8 cellular contexts compared by ENCODE assay signal in the genomic region with DNA sequence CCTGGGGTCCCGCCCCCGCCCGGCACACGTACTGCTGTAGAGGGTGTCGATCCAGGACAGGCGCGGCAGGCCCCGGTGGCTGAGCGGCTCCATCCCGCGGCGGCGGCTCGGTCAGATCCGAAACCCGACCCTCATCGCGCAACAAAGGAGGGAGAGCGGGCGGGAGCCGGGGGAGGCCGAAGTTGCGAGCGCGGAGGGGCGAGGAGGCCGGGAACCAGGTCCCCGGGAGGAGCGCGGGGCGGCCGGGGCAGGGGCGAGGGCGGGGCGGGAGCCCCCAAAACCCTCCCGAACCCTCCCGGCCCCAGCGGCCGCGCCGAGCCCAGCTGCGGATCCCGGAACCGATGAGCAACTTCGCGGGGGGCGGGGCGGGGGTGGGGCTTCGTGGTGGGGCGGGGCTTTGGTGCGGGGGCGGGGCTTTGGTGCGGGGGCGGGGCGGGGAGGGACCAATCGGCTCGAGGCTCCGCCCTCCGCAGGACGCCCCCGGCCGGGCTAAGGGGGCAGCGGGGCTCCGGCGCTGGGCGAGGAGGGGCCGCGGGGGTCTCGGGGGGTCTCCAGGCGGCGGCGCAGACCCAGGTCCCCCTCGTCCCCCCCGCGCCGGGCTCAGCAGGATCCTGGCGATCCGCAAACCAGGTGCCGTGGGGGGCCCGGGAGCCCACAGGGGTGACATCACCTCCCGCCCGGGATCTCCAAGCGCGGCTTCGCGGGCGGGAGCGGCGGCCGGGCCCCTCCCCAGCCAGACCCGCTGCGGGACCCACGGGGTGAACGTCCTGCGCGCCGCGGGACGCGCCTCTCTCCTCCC. TPM values are rescaled to one million over a fixed set of nuclear protein-coding genes. Genes with fewer than 3 reads are reported as not detected.
DNase-seq lines count a peak whose midpoint lies in the region; ATAC-seq and TF ChIP-seq lines count a peak whose summit lies in the region.

A gene (minus strand): TSS at position 347 of the 799 bp plus-strand sequence. CDS start 254 bp downstream, at position 93.

- no peak for TF ChIP-seq CTCF in Panc1 (IDR thresholded peaks at IDR 0.05)

- H3K4me1 Mint-ChIP-seq in activated naive CD4-positive, alpha-beta T cell treated with anti-CD3 and anti-CD28 coated beads, Interleukin-2, amount 10 ng/mL, durations not matched to agents 7 days and 5 days = peaks cover 13% of the 10 kb centered on the region

- no peaks in the 10 kb centered on the region for H3K9me3 Mint-ChIP-seq in activated naive CD4-positive, alpha-beta T cell treated with anti-CD3 and anti-CD28 coated beads, Interleukin-2, amount 10 ng/mL, durations not matched to agents 7 days and 5 days

- H3K36me3 Mint-ChIP-seq in activated naive CD4-positive, alpha-beta T cell treated with anti-CD3 and anti-CD28 coated beads, Interleukin-2, amount 10 ng/mL, durations not matched to agents 7 days and 5 days = no peaks in the 10 kb centered on the region

- H3K4me3 ChIP-seq in Panc1 (ENCODE audit: low read depth in 2 of 2, low read length in 2 of 2) (peak within 1 kb of the TSS; percentile 49 to 56), trophoblast cell (ENCODE audit: low read depth, low read length) (peak within 1 kb of the TSS; percentile 64)

- H3K27me3 ChIP-seq in Panc1 (ENCODE audit: control insufficient read depth, insufficient read depth, low read length) (no peaks in the 10 kb centered on the region), trophoblast cell (ENCODE audit: insufficient read depth, low read length) (peaks cover 19% of the 10 kb centered on the region)

- H3K18ac ChIP-seq in trophoblast cell (ENCODE audit: low read length) = no peak within 1 kb of the TSS

- peak within 1 kb of the TSS; percentile 79 for H3K4me2 ChIP-seq in trophoblast cell (ENCODE audit: low read length)

- no peak within 1 kb of the TSS for H3K27ac Mint-ChIP-seq in activated naive CD4-positive, alpha-beta T cell treated with anti-CD3 and anti-CD28 coated beads, Interleukin-2, amount 10 ng/mL, durations not matched to agents 7 days and 5 days

- no peak within 1 kb of the TSS for H3K27ac ChIP-seq in Panc1 (ENCODE audit: low read length)
- H3K27ac ChIP-seq in trophoblast cell (ENCODE audit: low read depth, low read length) = no peak within 1 kb of the TSS

- no TSS peak for BruUV-seq in Panc1 (replicated peaks; lab: Mats Ljungman, UMichigan)

- H3K79me1 ChIP-seq in trophoblast cell (ENCODE audit: low read length) = peaks cover 5% of the 10 kb centered on the region

- WGBS in trophoblast cell (ENCODE audit: extremely low coverage, insufficient coverage, insufficient read length) = no CpG with 5 or more reads among the region's 100 CpGs

- H4K8ac ChIP-seq in trophoblast cell (ENCODE audit: low read depth, low read length) = no peak within 1 kb of the TSS

- DNase-seq in G401 (ENCODE audit: low spot score) (no peak), Panc1 (ENCODE audit: low read depth, low spot score) (no peak), Right ventricle myocardium inferior (ENCODE audit: missing footprints) (peak; percentile 74), trophoblast cell (peak in 1 of 2 donors; percentile 31), NCI-H510A (lab: John Stamatoyannopoulos, UW) (no peak), SIG-M5 treated with dmso at 0.1 percent for 504 hours (lab: John Stamatoyannopoulos, UW; ENCODE audit: unreplicated experiment) (no peak)
- DNase-seq in activated naive CD4-positive, alpha-beta T cell treated with anti-CD3 and anti-CD28 coated beads, Interleukin-2, amount 10 ng/mL, durations not matched to agents 7 days and 5 days = peak; percentile 74

- H3K4me1 ChIP-seq in Panc1 (ENCODE audit: control insufficient read depth, insufficient read depth, low read length) (peaks cover 30% of the 10 kb centered on the region), trophoblast cell (ENCODE audit: control insufficient read depth in 1 of 2, insufficient read depth in 2 of 2, low read length in 2 of 2) (peaks cover 10 to 20% of the 10 kb centered on the region in 2 experiments)

- peak within 1 kb of the TSS; percentile 39 for H4K91ac ChIP-seq in trophoblast cell (ENCODE audit: low read depth, low read length)

- no peak within 1 kb of the TSS for H2AK5ac ChIP-seq in trophoblast cell (ENCODE audit: low read length)

- H2BK5ac ChIP-seq in trophoblast cell (ENCODE audit: low read depth, low read length, poor library complexity) = no peak within 1 kb of the TSS

- peaks cover 4% of the 10 kb centered on the region for H3K79me2 ChIP-seq in trophoblast cell (ENCODE audit: control insufficient read depth, insufficient read depth, low read length, poor library complexity)

- intact Hi-C loops in Panc1 (cut with micrococcal nuclease; ENCODE audit: unreplicated experiment) (no loop called here), Right ventricle myocardium inferior (cut with DNase I) (no loop called here)

- H4K12ac ChIP-seq in trophoblast cell (ENCODE audit: low read depth, low read length) = no peak within 1 kb of the TSS

- ATAC-seq in Panc1 (peak; percentile 58), Right ventricle myocardium inferior (peak; percentile 62), HG03135 (IDR thresholded peaks at IDR 0.05; ENCODE audit: unreplicated experiment) (no peak)

- peaks cover 86% of the 10 kb centered on the region for H3K27me3 Mint-ChIP-seq in activated naive CD4-positive, alpha-beta T cell treated with anti-CD3 and anti-CD28 coated beads, Interleukin-2, amount 10 ng/mL, durations not matched to agents 7 days and 5 days

- H2AFZ ChIP-seq in trophoblast cell (ENCODE audit: insufficient read depth, low read length, poor library complexity) = peak within 1 kb of the TSS; percentile 52

- POLR2A ChIA-PET in Panc1 (lab: Charles Lee) = no interaction called here

- H3K14ac ChIP-seq in trophoblast cell (ENCODE audit: low read length) = peak within 1 kb of the TSS; percentile 53

- in situ Hi-C loops in G401 (cut with HindIII; ENCODE audit: low sequenced_read_pairs) = no loop called here
- in situ Hi-C loops in Panc1 (cut with HindIII; ENCODE audit: low pct_unique_long_range_greater_than_20kb, low sequenced_read_pairs) = no loop called here

- CTCF ChIA-PET in Panc1 (lab: Charles Lee) = no interaction called here
- CTCF ChIA-PET in activated naive CD4-positive, alpha-beta T cell treated with anti-CD3 and anti-CD28 coated beads, Interleukin-2, amount 10 ng/mL, durations not matched to agents 7 days and 5 days (lab: Charles Lee) = no interaction called here

- H3K4me3 Mint-ChIP-seq in activated naive CD4-positive, alpha-beta T cell treated with anti-CD3 and anti-CD28 coated beads, Interleukin-2, amount 10 ng/mL, durations not matched to agents 7 days and 5 days = peak within 1 kb of the TSS; percentile 62

- H3K23ac ChIP-seq in trophoblast cell (ENCODE audit: low read length) = no peak within 1 kb of the TSS

- H3K9me3 ChIP-seq in Panc1 (ENCODE audit: control insufficient read depth, insufficient read depth, low read depth, low read length) (no peaks in the 10 kb centered on the region), trophoblast cell (ENCODE audit: insufficient read depth, low read depth, low read length) (no peaks in the 10 kb centered on the region)

- no peaks in the 10 kb centered on the region for H3K36me3 ChIP-seq in Panc1 (ENCODE audit: control insufficient read depth, insufficient read depth, low read length)
- no peaks in the 10 kb centered on the region for H3K36me3 ChIP-seq in trophoblast cell (ENCODE audit: control insufficient read depth in 1 of 2, insufficient read depth in 2 of 2, low read length in 2 of 2)

- H3K9ac ChIP-seq in trophoblast cell (ENCODE audit: low read length) = no peak within 1 kb of the TSS

- H2BK12ac ChIP-seq in trophoblast cell (ENCODE audit: low read length) = no peak within 1 kb of the TSS

- no peak within 1 kb of the TSS for H2BK120ac ChIP-seq in trophoblast cell (ENCODE audit: insufficient read depth, low read length, poor library complexity)

- no peak within 1 kb of the TSS for H3K4ac ChIP-seq in trophoblast cell (ENCODE audit: low read depth, low read length)

RNA-seq across cellular contexts. Expression of the gene that starts here (rescaled TPM):
- 118 and 128 TPM in 2 replicates for total RNA-seq in G401 (2014; rRNA removed; shearing (Covaris generic))
- total RNA-seq in Panc1 (2021; ENCODE audit: unreplicated experiment) (172 TPM), Right ventricle myocardium inferior (147 TPM)
- polyA plus RNA-seq in Panc1 (2012; ENCODE audit: insufficient read length) = 199 TPM
- 41.9 and 42.2 TPM in 2 replicates for polyA plus RNA-seq in trophoblast cell (2013)

Comparison
In these comparisons a context has a peak if more than half of its experiments do, and no peak if none do; other contexts are left out.
1. DNase-seq: peak in activated naive CD4-positive, alpha-beta T cell treated with anti-CD3 and anti-CD28 coated beads, Interleukin-2, amount 10 ng/mL, durations not matched to agents 7 days and 5 days (single experiment) and Right ventricle myocardium inferior (single experiment); none in G401 (single experiment), Panc1 (single experiment), NCI-H510A (single experiment) and SIG-M5 treated with dmso at 0.1 percent for 504 hours (single experiment).